1 cellular context compared by ENCODE assay signal in the genomic region with DNA sequence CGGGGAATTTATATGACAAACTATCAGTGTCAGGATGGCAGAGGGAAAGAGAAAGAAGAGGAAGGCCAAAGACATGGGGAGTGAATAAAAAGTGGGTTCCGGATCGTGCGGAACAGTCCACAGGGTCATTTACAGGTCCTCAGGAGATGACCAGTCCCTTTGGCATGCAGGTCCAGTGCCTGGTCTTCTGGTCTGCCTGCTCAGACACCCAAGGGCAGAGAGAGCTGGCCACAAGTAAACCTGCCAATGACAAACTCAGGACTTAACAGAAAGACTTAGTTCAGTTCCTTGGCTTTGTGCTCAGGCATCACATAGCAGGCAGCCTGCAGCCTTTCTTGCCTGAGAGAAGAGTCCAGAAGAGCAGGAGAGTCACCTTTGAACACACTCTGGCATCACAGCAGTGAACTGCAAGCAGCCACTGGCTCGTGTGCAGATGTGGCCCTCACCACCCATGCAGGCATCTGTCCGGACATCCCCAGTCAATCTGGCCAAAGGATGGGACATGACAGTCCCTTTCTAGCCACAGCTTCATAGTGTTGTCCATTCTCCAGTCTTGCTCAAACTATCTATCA.
A peak's percentile ranks its signal among the peaks of the same experiment; 100 is the strongest.
TF ChIP-seq lines count a peak whose summit lies in the region.

No MANE protein-coding gene starts in this region.

TF ChIP-seq in HepG2, 621 proteins besides CTCF, POLR2A, EP300 and RAD21 (continued from another document and continues in another):
- TF ChIP-seq ZNF10 (CRISPR knock-in tag; IDR thresholded peaks at IDR 0.05; ENCODE audit: borderline replicate concordance, low read depth) (no peak), ZBTB34 (CRISPR knock-in tag; IDR thresholded peaks at IDR 0.05) (no peak), LCORL (IDR thresholded peaks at IDR 0.05) (no peak), LCORL (CRISPR knock-in tag; IDR thresholded peaks at IDR 0.05) (no peak), ZNF354B (CRISPR knock-in tag; IDR thresholded peaks at IDR 0.05) (no peak), MIXL1 (CRISPR knock-in tag; IDR thresholded peaks at IDR 0.05) (0 out of 2 replicates have a peak, but pooled peaks have one; percentile 62), ZNF274 (CRISPR knock-in tag; IDR thresholded peaks at IDR 0.05) (no peak), ZSCAN30 (CRISPR knock-in tag; IDR thresholded peaks at IDR 0.05) (no peak), ETV6 (CRISPR knock-in tag; conservative IDR thresholded peaks at IDR 0.05) (no peak), CBX2 (IDR thresholded peaks at IDR 0.05; ENCODE audit: low read depth, low read length) (no peak), CBX2 (CRISPR knock-in tag; IDR thresholded peaks at IDR 0.05; ENCODE audit: low read depth) (no peak), ZNF335 (CRISPR knock-in tag; IDR thresholded peaks at IDR 0.05) (peak; percentile 47; the same call in 1 of the 2 replicates), TAF1 (CRISPR knock-in tag; IDR thresholded peaks at IDR 0.05) (0 out of 2 replicates have a peak, but pooled peaks have one; percentile 5), U2AF2 (IDR thresholded peaks at IDR 0.05; ENCODE audit: low read depth, low read length) (no peak), HNF1B (CRISPR knock-in tag; IDR thresholded peaks at IDR 0.05) (peak; percentile 57; the same call in 1 of the 2 replicates), NFKB2 (CRISPR knock-in tag; IDR thresholded peaks at IDR 0.05; ENCODE audit: borderline replicate concordance) (peak; percentile 37; the same call in 1 of the 2 replicates), REL (CRISPR knock-in tag; conservative IDR thresholded peaks at IDR 0.05) (no peak; the same call in 1 of the 2 replicates), ZNF614 (CRISPR knock-in tag; IDR thresholded peaks at IDR 0.05; ENCODE audit: borderline replicate concordance) (no peak), DBP (CRISPR knock-in tag; IDR thresholded peaks at IDR 0.05; ENCODE audit: not compliant biosample characterization) (no peak), SOX5 (CRISPR knock-in tag; IDR thresholded peaks at IDR 0.05; ENCODE audit: borderline replicate concordance) (peak; percentile 38; the same call in 1 of the 2 replicates), SPEN (CRISPR knock-in tag; IDR thresholded peaks at IDR 0.05; ENCODE audit: low read depth) (peak; percentile 68; the same call in 1 of the 2 replicates), RBM22 (optimal IDR thresholded peaks at IDR 0.05; ENCODE audit: low read length) (peak; percentile 36), TBX3 (IDR thresholded peaks at IDR 0.05; ENCODE audit: borderline replicate concordance) (no peak), STAG1 (CRISPR knock-in tag; IDR thresholded peaks at IDR 0.05) (no peak), FIP1L1 (IDR thresholded peaks at IDR 0.05; ENCODE audit: borderline replicate concordance, insufficient read depth, low read depth, low read length) (0 out of 2 replicates have a peak, but pooled peaks have one; percentile 79), ZNF850 (CRISPR knock-in tag; conservative IDR thresholded peaks at IDR 0.05) (no peak), ISL2 (CRISPR knock-in tag; IDR thresholded peaks at IDR 0.05) (no peak), PHF20 (CRISPR knock-in tag; IDR thresholded peaks at IDR 0.05) (no peak; the same call in 1 of the 2 replicates), MED1 (CRISPR knock-in tag; IDR thresholded peaks at IDR 0.05) (peak; percentile 63), SP2 (CRISPR knock-in tag; IDR thresholded peaks at IDR 0.05) (no peak), KLF15 (CRISPR knock-in tag; IDR thresholded peaks at IDR 0.05; ENCODE audit: borderline replicate concordance) (no peak), THAP8 (CRISPR knock-in tag; IDR thresholded peaks at IDR 0.05; ENCODE audit: borderline replicate concordance) (no peak), KAT7 (CRISPR knock-in tag; IDR thresholded peaks at IDR 0.05; ENCODE audit: borderline replicate concordance) (no peak), ATF2 (CRISPR knock-in tag; IDR thresholded peaks at IDR 0.05) (peak; percentile 41; the same call in 1 of the 2 replicates), CENPT (CRISPR knock-in tag; IDR thresholded peaks at IDR 0.05; ENCODE audit: low read depth) (no peak), SUZ12 (IDR thresholded peaks at IDR 0.05; ENCODE audit: low read depth, low read length) (no peak), MTF1 (CRISPR knock-in tag; IDR thresholded peaks at IDR 0.05) (no peak), TCF12 (IDR thresholded peaks at IDR 0.05) (no peak), TCF12 (CRISPR knock-in tag; IDR thresholded peaks at IDR 0.05) (0 out of 2 replicates have a peak, but pooled peaks have one; percentile 51), FOXA1 (IDR thresholded peaks at IDR 0.05) (no peak), FOXA1 (CRISPR knock-in tag; IDR thresholded peaks at IDR 0.05) (no peak), GABPB1 (CRISPR knock-in tag; IDR thresholded peaks at IDR 0.05) (peak; percentile 35; the same call in 1 of the 2 replicates), SP1 (IDR thresholded peaks at IDR 0.05) (no peak), SP1 (CRISPR knock-in tag; IDR thresholded peaks at IDR 0.05) (peak; percentile 65), KDM4B (CRISPR knock-in tag; IDR thresholded peaks at IDR 0.05) (peak; percentile 81; the same call in 1 of the 2 replicates), SMYD3 (CRISPR knock-in tag; IDR thresholded peaks at IDR 0.05) (no peak), HMGXB3 (CRISPR knock-in tag; IDR thresholded peaks at IDR 0.05; ENCODE audit: borderline replicate concordance) (peak; percentile 76; the same call in 1 of the 2 replicates), SCMH1 (CRISPR knock-in tag; IDR thresholded peaks at IDR 0.05; ENCODE audit: borderline replicate concordance) (no peak), ZNF607 (CRISPR knock-in tag; IDR thresholded peaks at IDR 0.05; ENCODE audit: borderline replicate concordance) (peak; percentile 62; the same call in 1 of the 2 replicates), POGK (CRISPR knock-in tag; conservative IDR thresholded peaks at IDR 0.05) (no peak), BCL6 (CRISPR knock-in tag; IDR thresholded peaks at IDR 0.05) (no peak), U2AF1 (optimal IDR thresholded peaks at IDR 0.05; ENCODE audit: low read depth, low read length) (no peak), ZNF782 (CRISPR knock-in tag; IDR thresholded peaks at IDR 0.05; ENCODE audit: borderline replicate concordance) (no peak), ZNF878 (CRISPR knock-in tag; IDR thresholded peaks at IDR 0.05) (peak; percentile 18; the same call in 1 of the 2 replicates)
- TF ChIP-seq, protein P1, sequence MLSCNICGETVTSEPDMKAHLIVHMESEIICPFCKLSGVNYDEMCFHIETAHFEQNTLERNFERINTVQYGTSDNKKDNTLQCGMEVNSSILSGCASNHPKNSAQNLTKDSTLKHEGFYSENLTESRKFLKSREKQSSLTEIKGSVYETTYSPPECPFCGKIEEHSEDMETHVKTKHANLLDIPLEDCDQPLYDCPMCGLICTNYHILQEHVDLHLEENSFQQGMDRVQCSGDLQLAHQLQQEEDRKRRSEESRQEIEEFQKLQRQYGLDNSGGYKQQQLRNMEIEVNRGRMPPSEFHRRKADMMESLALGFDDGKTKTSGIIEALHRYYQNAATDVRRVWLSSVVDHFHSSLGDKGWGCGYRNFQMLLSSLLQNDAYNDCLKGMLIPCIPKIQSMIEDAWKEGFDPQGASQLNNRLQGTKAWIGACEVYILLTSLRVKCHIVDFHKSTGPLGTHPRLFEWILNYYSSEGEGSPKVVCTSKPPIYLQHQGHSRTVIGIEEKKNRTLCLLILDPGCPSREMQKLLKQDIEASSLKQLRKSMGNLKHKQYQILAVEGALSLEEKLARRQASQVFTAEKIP (CRISPR knock-in tag; IDR thresholded peaks at IDR 0.05; ENCODE audit: borderline replicate concordance): no peak
